Comparison of ENCODE assay signal across 9 cellular contexts in genomic region chr9:132634327-132634726, GRCh38. TPM values are rescaled to one million over a fixed set of nuclear protein-coding genes. Genes with fewer than 3 reads are reported as not detected.
"Had no signal": no experiment of that assay in that cellular context is flagged by ENCODE, and none has a peak within 500 bp of the region (broad histone marks: within the 10 kb centered on the region; RNA-seq: fewer than 3 reads in every experiment).

No MANE protein-coding gene starts in this region.

- H3K27ac ChIP-seq: KMS-11 had no signal

- H3K9me3 Mint-ChIP-seq: GM23338, H9 had no signal

- H3K4me3 Mint-ChIP-seq: GM23338, H9 had no signal

- ATAC-seq: GM23338, HCT116 had no signal

- H3K4me1 Mint-ChIP-seq: GM23338, H9 had no signal

- H3K4me3 ChIP-seq: GM23338 had no signal

- H3K27ac Mint-ChIP-seq: GM23338, H9 had no signal

- DNase-seq: H9, IMR-90, KBM-7 had no signal

- H3K4me2 ChIP-seq: GM23338, KMS-11 had no signal

- FAIRE-seq: H1, H54, HTR-8/SVneo had no signal

RNA-seq across cellular contexts. Expression of gene BARHL1, which starts 51.9 kb away (rescaled TPM):
- polyA plus RNA-seq: GM23338, H1, IMR-90 had no signal
